ENCODE assay signal across 1 cellular context in the genomic region with DNA sequence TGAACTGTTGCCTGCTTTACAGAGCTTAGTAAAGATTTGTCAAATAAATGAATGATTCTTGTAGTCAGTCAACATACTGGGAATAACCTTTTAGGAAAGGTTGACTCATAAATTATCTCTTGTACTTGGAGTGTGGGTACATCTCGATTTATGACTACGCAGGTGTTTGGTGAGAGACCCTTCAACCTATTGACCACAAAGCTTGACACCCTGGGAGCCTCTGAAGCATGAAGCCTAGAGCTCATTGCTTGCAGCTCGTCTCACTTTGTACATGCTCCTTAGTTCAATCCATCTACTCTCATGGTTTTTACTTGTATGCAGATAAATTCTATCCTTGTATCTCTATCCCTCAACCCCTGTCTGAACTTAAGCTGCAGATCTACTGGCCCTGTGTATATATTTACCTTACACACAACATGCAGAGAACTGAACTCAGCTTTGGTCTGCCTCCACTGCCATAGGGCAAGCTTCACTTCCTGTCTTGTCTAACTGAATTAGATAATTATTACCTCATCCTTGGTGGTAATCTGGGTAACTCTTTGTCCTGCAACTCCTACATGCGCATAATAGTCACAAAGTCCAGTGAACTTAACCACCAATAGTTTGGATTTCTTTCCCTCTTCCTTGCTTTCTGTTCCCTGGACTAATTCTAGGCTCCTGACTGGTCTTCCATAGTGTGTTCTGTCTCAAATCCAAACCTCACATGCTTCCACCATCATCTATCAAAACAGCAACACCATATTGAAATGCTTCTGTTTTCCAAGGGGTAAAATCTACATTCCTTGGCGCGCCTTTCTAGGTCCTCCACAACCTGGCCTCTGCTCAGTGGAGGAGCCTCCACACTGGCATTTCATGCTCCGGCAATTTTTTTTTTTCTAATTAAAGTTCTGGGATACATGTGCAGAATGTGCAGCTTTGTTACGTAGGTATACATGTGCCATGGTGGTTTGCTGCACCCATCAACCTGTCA.
A peak's percentile ranks its signal among the peaks of the same experiment; 100 is the strongest.
TF ChIP-seq lines count a peak whose summit lies in the region.

No MANE protein-coding gene starts in this region.

TF ChIP-seq in HepG2, 621 proteins besides CTCF, POLR2A, EP300 and RAD21 (continued from another document and continues in another):
- no peak for TF ChIP-seq XRCC5 (optimal IDR thresholded peaks at IDR 0.05; ENCODE audit: low read length)
- TF ChIP-seq ARNT (IDR thresholded peaks at IDR 0.05) = no peak
- 0 out of 2 replicates have a peak, but pooled peaks have one; percentile 65 for TF ChIP-seq HMG20B (CRISPR knock-in tag; conservative IDR thresholded peaks at IDR 0.05)
- TF ChIP-seq ETV5 (CRISPR knock-in tag; IDR thresholded peaks at IDR 0.05; ENCODE audit: borderline replicate concordance) = peak; percentile 98
- no peak for TF ChIP-seq ZNF891 (CRISPR knock-in tag; IDR thresholded peaks at IDR 0.05)
- TF ChIP-seq CREB1 (IDR thresholded peaks at IDR 0.05) = peak; percentile 40; the same call in 1 of the 2 replicates
- TF ChIP-seq CREB1 (CRISPR knock-in tag; IDR thresholded peaks at IDR 0.05) = peak; percentile 79
- no peak for TF ChIP-seq MAFK (conservative IDR thresholded peaks at IDR 0.05 in 1 of 2, IDR thresholded peaks at IDR 0.05 in 1 of 2; ENCODE audit: low read length in 2 of 2)
- TF ChIP-seq, protein P1, sequence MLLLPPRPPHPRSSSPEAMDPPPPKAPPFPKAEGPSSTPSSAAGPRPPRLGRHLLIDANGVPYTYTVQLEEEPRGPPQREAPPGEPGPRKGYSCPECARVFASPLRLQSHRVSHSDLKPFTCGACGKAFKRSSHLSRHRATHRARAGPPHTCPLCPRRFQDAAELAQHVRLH (CRISPR knock-in tag; IDR thresholded peaks at IDR 0.05; ENCODE audit: borderline replicate concordance, low read depth) = 0 out of 2 replicates have a peak, but pooled peaks have one; percentile 29
- TF ChIP-seq, protein P2, sequence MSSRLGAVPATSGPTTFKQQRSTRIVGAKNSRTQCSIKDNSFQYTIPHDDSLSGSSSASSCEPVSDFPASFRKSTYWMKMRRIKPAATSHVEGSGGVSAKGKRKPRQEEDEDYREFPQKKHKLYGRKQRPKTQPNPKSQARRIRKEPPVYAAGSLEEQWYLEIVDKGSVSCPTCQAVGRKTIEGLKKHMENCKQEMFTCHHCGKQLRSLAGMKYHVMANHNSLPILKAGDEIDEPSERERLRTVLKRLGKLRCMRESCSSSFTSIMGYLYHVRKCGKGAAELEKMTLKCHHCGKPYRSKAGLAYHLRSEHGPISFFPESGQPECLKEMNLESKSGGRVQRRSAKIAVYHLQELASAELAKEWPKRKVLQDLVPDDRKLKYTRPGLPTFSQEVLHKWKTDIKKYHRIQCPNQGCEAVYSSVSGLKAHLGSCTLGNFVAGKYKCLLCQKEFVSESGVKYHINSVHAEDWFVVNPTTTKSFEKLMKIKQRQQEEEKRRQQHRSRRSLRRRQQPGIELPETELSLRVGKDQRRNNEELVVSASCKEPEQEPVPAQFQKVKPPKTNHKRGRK (CRISPR knock-in tag; IDR thresholded peaks at IDR 0.05) = no peak
- TF ChIP-seq, protein P3, sequence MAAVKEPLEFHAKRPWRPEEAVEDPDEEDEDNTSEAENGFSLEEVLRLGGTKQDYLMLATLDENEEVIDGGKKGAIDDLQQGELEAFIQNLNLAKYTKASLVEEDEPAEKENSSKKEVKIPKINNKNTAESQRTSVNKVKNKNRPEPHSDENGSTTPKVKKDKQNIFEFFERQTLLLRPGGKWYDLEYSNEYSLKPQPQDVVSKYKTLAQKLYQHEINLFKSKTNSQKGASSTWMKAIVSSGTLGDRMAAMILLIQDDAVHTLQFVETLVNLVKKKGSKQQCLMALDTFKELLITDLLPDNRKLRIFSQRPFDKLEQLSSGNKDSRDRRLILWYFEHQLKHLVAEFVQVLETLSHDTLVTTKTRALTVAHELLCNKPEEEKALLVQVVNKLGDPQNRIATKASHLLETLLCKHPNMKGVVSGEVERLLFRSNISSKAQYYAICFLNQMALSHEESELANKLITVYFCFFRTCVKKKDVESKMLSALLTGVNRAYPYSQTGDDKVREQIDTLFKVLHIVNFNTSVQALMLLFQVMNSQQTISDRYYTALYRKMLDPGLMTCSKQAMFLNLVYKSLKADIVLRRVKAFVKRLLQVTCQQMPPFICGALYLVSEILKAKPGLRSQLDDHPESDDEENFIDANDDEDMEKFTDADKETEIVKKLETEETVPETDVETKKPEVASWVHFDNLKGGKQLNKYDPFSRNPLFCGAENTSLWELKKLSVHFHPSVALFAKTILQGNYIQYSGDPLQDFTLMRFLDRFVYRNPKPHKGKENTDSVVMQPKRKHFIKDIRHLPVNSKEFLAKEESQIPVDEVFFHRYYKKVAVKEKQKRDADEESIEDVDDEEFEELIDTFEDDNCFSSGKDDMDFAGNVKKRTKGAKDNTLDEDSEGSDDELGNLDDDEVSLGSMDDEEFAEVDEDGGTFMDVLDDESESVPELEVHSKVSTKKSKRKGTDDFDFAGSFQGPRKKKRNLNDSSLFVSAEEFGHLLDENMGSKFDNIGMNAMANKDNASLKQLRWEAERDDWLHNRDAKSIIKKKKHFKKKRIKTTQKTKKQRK (IDR thresholded peaks at IDR 0.05; ENCODE audit: low read length) = no peak
- TF ChIP-seq RBM39 (IDR thresholded peaks at IDR 0.05; ENCODE audit: low read depth, low read length, poor library complexity, severe bottlenecking) = no peak
- TF ChIP-seq ZNF30 (CRISPR knock-in tag; IDR thresholded peaks at IDR 0.05) = no peak
- TF ChIP-seq ZNF605 (CRISPR knock-in tag; IDR thresholded peaks at IDR 0.05) = peak; percentile 86
- TF ChIP-seq ZMYM2 (CRISPR knock-in tag; IDR thresholded peaks at IDR 0.05) = peak; percentile 94
- TF ChIP-seq, protein P4, sequence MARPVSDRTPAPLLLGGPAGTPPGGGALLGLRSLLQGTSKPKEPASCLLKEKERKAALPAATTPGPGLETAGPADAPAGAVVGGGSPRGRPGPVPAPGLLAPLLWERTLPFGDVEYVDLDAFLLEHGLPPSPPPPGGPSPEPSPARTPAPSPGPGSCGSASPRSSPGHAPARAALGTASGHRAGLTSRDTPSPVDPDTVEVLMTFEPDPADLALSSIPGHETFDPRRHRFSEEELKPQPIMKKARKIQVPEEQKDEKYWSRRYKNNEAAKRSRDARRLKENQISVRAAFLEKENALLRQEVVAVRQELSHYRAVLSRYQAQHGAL (CRISPR knock-in tag; IDR thresholded peaks at IDR 0.05; ENCODE audit: not compliant biosample characterization) = no peak
- no peak for TF ChIP-seq ZNF451 (CRISPR knock-in tag; IDR thresholded peaks at IDR 0.05)
- TF ChIP-seq, protein P5, sequence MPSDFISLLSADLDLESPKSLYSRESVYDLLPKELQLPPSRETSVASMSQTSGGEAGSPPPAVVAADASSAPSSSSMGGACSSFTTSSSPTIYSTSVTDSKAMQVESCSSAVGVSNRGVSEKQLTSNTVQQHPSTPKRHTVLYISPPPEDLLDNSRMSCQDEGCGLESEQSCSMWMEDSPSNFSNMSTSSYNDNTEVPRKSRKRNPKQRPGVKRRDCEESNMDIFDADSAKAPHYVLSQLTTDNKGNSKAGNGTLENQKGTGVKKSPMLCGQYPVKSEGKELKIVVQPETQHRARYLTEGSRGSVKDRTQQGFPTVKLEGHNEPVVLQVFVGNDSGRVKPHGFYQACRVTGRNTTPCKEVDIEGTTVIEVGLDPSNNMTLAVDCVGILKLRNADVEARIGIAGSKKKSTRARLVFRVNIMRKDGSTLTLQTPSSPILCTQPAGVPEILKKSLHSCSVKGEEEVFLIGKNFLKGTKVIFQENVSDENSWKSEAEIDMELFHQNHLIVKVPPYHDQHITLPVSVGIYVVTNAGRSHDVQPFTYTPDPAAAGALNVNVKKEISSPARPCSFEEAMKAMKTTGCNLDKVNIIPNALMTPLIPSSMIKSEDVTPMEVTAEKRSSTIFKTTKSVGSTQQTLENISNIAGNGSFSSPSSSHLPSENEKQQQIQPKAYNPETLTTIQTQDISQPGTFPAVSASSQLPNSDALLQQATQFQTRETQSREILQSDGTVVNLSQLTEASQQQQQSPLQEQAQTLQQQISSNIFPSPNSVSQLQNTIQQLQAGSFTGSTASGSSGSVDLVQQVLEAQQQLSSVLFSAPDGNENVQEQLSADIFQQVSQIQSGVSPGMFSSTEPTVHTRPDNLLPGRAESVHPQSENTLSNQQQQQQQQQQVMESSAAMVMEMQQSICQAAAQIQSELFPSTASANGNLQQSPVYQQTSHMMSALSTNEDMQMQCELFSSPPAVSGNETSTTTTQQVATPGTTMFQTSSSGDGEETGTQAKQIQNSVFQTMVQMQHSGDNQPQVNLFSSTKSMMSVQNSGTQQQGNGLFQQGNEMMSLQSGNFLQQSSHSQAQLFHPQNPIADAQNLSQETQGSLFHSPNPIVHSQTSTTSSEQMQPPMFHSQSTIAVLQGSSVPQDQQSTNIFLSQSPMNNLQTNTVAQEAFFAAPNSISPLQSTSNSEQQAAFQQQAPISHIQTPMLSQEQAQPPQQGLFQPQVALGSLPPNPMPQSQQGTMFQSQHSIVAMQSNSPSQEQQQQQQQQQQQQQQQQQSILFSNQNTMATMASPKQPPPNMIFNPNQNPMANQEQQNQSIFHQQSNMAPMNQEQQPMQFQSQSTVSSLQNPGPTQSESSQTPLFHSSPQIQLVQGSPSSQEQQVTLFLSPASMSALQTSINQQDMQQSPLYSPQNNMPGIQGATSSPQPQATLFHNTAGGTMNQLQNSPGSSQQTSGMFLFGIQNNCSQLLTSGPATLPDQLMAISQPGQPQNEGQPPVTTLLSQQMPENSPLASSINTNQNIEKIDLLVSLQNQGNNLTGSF (CRISPR knock-in tag; IDR thresholded peaks at IDR 0.05) = no peak
- no peak for TF ChIP-seq ZNF337 (CRISPR knock-in tag; IDR thresholded peaks at IDR 0.05; ENCODE audit: borderline replicate concordance, low read depth)
- peak; percentile 96 for TF ChIP-seq MED1 (CRISPR knock-in tag; IDR thresholded peaks at IDR 0.05)
- TF ChIP-seq, protein P6, sequence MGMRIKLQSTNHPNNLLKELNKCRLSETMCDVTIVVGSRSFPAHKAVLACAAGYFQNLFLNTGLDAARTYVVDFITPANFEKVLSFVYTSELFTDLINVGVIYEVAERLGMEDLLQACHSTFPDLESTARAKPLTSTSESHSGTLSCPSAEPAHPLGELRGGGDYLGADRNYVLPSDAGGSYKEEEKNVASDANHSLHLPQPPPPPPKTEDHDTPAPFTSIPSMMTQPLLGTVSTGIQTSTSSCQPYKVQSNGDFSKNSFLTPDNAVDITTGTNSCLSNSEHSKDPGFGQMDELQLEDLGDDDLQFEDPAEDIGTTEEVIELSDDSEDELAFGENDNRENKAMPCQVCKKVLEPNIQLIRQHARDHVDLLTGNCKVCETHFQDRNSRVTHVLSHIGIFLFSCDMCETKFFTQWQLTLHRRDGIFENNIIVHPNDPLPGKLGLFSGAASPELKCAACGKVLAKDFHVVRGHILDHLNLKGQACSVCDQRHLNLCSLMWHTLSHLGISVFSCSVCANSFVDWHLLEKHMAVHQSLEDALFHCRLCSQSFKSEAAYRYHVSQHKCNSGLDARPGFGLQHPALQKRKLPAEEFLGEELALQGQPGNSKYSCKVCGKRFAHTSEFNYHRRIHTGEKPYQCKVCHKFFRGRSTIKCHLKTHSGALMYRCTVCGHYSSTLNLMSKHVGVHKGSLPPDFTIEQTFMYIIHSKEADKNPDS (CRISPR knock-in tag; IDR thresholded peaks at IDR 0.05) = peak; percentile 64; the same call in 1 of the 2 replicates
- TF ChIP-seq, protein P7, sequence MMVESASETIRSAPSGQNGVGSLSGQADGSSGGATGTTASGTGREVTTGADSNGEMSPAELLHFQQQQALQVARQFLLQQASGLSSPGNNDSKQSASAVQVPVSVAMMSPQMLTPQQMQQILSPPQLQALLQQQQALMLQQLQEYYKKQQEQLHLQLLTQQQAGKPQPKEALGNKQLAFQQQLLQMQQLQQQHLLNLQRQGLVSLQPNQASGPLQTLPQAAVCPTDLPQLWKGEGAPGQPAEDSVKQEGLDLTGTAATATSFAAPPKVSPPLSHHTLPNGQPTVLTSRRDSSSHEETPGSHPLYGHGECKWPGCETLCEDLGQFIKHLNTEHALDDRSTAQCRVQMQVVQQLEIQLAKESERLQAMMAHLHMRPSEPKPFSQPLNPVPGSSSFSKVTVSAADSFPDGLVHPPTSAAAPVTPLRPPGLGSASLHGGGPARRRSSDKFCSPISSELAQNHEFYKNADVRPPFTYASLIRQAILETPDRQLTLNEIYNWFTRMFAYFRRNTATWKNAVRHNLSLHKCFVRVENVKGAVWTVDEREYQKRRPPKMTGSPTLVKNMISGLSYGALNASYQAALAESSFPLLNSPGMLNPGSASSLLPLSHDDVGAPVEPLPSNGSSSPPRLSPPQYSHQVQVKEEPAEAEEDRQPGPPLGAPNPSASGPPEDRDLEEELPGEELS (CRISPR knock-in tag; IDR thresholded peaks at IDR 0.05) = peak; percentile 92
- peak; percentile 93 for TF ChIP-seq ZNF644 (CRISPR knock-in tag; IDR thresholded peaks at IDR 0.05; ENCODE audit: low read depth)
- TF ChIP-seq, protein P8, sequence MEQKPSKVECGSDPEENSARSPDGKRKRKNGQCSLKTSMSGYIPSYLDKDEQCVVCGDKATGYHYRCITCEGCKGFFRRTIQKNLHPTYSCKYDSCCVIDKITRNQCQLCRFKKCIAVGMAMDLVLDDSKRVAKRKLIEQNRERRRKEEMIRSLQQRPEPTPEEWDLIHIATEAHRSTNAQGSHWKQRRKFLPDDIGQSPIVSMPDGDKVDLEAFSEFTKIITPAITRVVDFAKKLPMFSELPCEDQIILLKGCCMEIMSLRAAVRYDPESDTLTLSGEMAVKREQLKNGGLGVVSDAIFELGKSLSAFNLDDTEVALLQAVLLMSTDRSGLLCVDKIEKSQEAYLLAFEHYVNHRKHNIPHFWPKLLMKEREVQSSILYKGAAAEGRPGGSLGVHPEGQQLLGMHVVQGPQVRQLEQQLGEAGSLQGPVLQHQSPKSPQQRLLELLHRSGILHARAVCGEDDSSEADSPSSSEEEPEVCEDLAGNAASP (CRISPR knock-in tag; IDR thresholded peaks at IDR 0.05; ENCODE audit: borderline replicate concordance) = peak; percentile 83; the same call in 1 of the 2 replicates
- TF ChIP-seq, protein P9, sequence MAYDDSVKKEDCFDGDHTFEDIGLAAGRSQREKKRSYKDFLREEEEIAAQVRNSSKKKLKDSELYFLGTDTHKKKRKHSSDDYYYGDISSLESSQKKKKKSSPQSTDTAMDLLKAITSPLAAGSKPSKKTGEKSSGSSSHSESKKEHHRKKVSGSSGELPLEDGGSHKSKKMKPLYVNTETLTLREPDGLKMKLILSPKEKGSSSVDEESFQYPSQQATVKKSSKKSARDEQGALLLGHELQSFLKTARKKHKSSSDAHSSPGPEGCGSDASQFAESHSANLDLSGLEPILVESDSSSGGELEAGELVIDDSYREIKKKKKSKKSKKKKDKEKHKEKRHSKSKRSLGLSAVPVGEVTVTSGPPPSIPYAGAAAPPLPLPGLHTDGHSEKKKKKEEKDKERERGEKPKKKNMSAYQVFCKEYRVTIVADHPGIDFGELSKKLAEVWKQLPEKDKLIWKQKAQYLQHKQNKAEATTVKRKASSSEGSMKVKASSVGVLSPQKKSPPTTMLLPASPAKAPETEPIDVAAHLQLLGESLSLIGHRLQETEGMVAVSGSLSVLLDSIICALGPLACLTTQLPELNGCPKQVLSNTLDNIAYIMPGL (CRISPR knock-in tag; IDR thresholded peaks at IDR 0.05; ENCODE audit: borderline replicate concordance in 1 of 2, low read depth in 1 of 2) = 0 out of 4 replicates have a peak, but pooled peaks of 1 of the 2 experiments have one; percentile 45
- TF ChIP-seq HMGA1 (CRISPR knock-in tag; conservative IDR thresholded peaks at IDR 0.05) = no peak
